13 cellular contexts compared by ENCODE assay signal in the genomic region with DNA sequence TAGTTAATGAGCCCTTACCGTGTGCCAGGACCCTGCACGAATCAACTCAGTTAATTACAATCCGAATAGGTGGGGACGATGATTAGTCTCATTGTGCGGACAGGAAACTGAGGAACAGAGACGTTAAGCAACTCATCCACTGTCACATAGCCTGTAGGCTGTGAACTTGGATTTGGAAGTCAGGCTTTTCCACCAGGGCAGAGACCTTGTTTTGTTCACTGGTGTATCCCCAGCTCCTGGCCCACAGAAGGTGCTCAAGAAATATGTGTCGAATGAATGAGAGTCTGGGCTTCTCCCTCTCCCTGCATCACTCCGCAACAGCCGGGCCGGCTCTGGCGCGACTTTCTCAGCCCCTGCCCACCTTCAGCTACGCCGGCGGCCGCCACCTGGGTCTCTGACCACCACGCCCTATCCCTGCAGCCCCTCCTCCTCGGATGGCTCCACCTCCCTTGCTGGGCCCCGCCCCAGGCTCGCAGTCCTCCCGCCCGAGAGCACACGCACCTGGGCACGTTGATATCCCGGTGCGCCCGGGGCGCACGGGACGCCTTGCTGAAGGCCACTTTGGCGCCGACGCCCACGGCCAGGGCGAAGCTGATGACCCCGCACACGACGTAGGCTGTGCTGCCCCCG. TPM values are rescaled to one million over a fixed set of nuclear protein-coding genes. Genes with fewer than 3 reads are reported as not detected.
DNase-seq lines count a peak whose midpoint lies in the region; ATAC-seq and TF ChIP-seq lines count a peak whose summit lies in the region.
"Had no signal": no experiment of that assay in that cellular context is flagged by ENCODE, and none has a peak within 500 bp of the region (broad histone marks: within the 10 kb centered on the region; RNA-seq: fewer than 3 reads in every experiment).

No MANE protein-coding gene starts in this region.

- no peak overlapping the region for H3K27ac Mint-ChIP-seq in CD8-positive, alpha-beta T cell
- no peak overlapping the region for H3K27ac Mint-ChIP-seq in T-cell

- ATAC-seq in CD8-positive, alpha-beta T cell = no peak
- peak in 3 of 4 experiments; percentile 13 to 31 (median 21) for ATAC-seq in T-cell (replicated peaks in 1 of 4)
- no peak for ATAC-seq in HG03469 (IDR thresholded peaks at IDR 0.05; ENCODE audit: unreplicated experiment)
- ATAC-seq: left cardiac atrium, psoas muscle had no signal

- H3K4me1 ChIP-seq in CD8-positive, alpha-beta T cell (ENCODE audit: insufficient read depth, low read length) = peaks cover 15% of the 10 kb centered on the region
- H3K4me1 ChIP-seq in ascending aorta = no peaks in the 10 kb centered on the region
- H3K4me1 ChIP-seq: psoas muscle had no signal

- no peak overlapping the region for H3K4me3 ChIP-seq in CD8-positive, alpha-beta T cell (ENCODE audit: low read depth, low read length)
- no peak overlapping the region for H3K4me3 ChIP-seq in ascending aorta
- H3K4me3 ChIP-seq: psoas muscle had no signal

- peaks cover 42% of the 10 kb centered on the region for H3K27me3 ChIP-seq in CD8-positive, alpha-beta T cell (ENCODE audit: insufficient read depth, low read length)
- H3K27me3 ChIP-seq in ascending aorta = peaks cover 19% of the 10 kb centered on the region

- CTCF ChIA-PET in CD8-positive, alpha-beta T cell (lab: Charles Lee) = no interaction called here
- CTCF ChIA-PET in T-cell (lab: Charles Lee) = interaction anchor here in 1 of 2 donors (0.6 kb wide), 1 partner anchor 19 kb away, joined by 4 read pairs; no protein-coding TSS in a partner anchor

- peak overlapping the region; percentile 53 for H3K4me3 Mint-ChIP-seq in CD8-positive, alpha-beta T cell
- H3K4me3 Mint-ChIP-seq in T-cell = peak overlapping the region in 2 of 3 donors; percentile 21 to 72

- H3K36me3 ChIP-seq in CD8-positive, alpha-beta T cell (ENCODE audit: insufficient read depth, low read length) = no peaks in the 10 kb centered on the region
- no peaks in the 10 kb centered on the region for H3K36me3 ChIP-seq in ascending aorta

- DNase-seq in CD8-positive, alpha-beta T cell = no peak
- DNase-seq in GM20000 (ENCODE audit: low spot score) = peak; percentile 65
- DNase-seq in T-cell = no peak
- peak; percentile 84 for DNase-seq in iPS-NIHi7 (ENCODE audit: extremely low spot score)
- no peak for DNase-seq in ascending aorta (ENCODE audit: low spot score in 2 of 2)
- no peak for DNase-seq in C1 segment of cervical spinal cord (lab: John Stamatoyannopoulos, UW)
- no peak for DNase-seq in GF-D8 (lab: John Stamatoyannopoulos, UW)
- DNase-seq: left cardiac atrium, NCI-H2107, psoas muscle had no signal

- H3K9me3 Mint-ChIP-seq in CD8-positive, alpha-beta T cell = no peaks in the 10 kb centered on the region
- H3K9me3 Mint-ChIP-seq in T-cell = no peaks in the 10 kb centered on the region

- POLR2A ChIA-PET in CD8-positive, alpha-beta T cell (lab: Charles Lee) = no interaction called here
- POLR2A ChIA-PET in T-cell (lab: Charles Lee) = no interaction called here

- intact Hi-C loops in CD8-positive, alpha-beta T cell (cut with DNase I, micrococcal nuclease) = no loop called here
- intact Hi-C loops in ascending aorta (cut with DNase I) = no loop called here

- TF ChIP-seq CTCF in CD8-positive, alpha-beta T cell (IDR thresholded peaks at IDR 0.05) = no peak
- TF ChIP-seq CTCF in GM20000 (IDR thresholded peaks at IDR 0.05; ENCODE audit: extremely low read depth, missing control alignments) (no peak), ascending aorta (IDR thresholded peaks at IDR 0.05) (no peak)

- H3K9me3 ChIP-seq in CD8-positive, alpha-beta T cell (ENCODE audit: low read length) = no peaks in the 10 kb centered on the region
- H3K9me3 ChIP-seq in ascending aorta = no peaks in the 10 kb centered on the region
- H3K9me3 ChIP-seq: psoas muscle had no signal

- H3K36me3 Mint-ChIP-seq in CD8-positive, alpha-beta T cell = no peaks in the 10 kb centered on the region
- H3K36me3 Mint-ChIP-seq in T-cell = no peaks in the 10 kb centered on the region

- peaks cover 25% of the 10 kb centered on the region for H3K4me1 Mint-ChIP-seq in CD8-positive, alpha-beta T cell (ENCODE audit: low read depth)
- H3K4me1 Mint-ChIP-seq in T-cell = peaks cover 19 to 32% (median 31%) of the 10 kb centered on the region in 3 donors

- peaks cover 64% of the 10 kb centered on the region for H3K27me3 Mint-ChIP-seq in CD8-positive, alpha-beta T cell (ENCODE audit: low read depth)
- peaks cover 59 to 76% of the 10 kb centered on the region in 2 donors for H3K27me3 Mint-ChIP-seq in T-cell

- H3K27ac ChIP-seq in CD8-positive, alpha-beta T cell (ENCODE audit: low read depth, low read length) = no peak overlapping the region
- no peak overlapping the region for H3K27ac ChIP-seq in ascending aorta
- H3K27ac ChIP-seq: psoas muscle had no signal

RNA-seq across cellular contexts. Expression of a gene that starts 1.3 kb away (rescaled TPM):
- total RNA-seq in CD8-positive, alpha-beta T cell = not detected
- not detected for total RNA-seq in T-cell
- total RNA-seq in ascending aorta = 0.85 TPM
- total RNA-seq: left cardiac atrium; psoas muscle; T-helper 1 cell treated with Interleukin-12 subunit alpha and Interleukin-12 subunit beta and Interleukin-4 antibody, amounts not matched to agents 30 ng/mL and 1 ng/mL, for 36 hours had no signal

RNA-seq across cellular contexts. Expression of a gene that starts 19.6 kb away (rescaled TPM):
- 1 to 10 TPM; 1.5 to 2.1 TPM for total RNA-seq in CD8-positive, alpha-beta T cell
- 10 to 100 TPM in 3 of 5 donors, 1 to 10 TPM in 2; 6.8 to 18.9 (median 14.7) TPM for total RNA-seq in T-cell
- total RNA-seq in ascending aorta = 96.7 TPM

RNA-seq across cellular contexts. Expression of a gene that starts 22.7 kb away (rescaled TPM):
- total RNA-seq in CD8-positive, alpha-beta T cell = not detected
- total RNA-seq in T-cell (not detected), ascending aorta (not detected)
- total RNA-seq: epithelial cell of proximal tubule; left cardiac atrium; psoas muscle; T-helper 1 cell treated with Interleukin-12 subunit alpha and Interleukin-12 subunit beta and Interleukin-4 antibody, amounts not matched to agents 30 ng/mL and 1 ng/mL, for 36 hours had no signal

RNA-seq across cellular contexts. Expression of a gene that starts 34.2 kb away (rescaled TPM):
- total RNA-seq in CD8-positive, alpha-beta T cell = 10 to 100 TPM; 99.4 TPM
- total RNA-seq in T-cell (10 to 100 TPM; 27.5 to 75.2 (median 35.1) TPM), ascending aorta (82.6 TPM)

RNA-seq across cellular contexts. Expression of a gene that starts 34.6 kb away (rescaled TPM):
- total RNA-seq in CD8-positive, alpha-beta T cell = 10 to 100 TPM; 27.0 to 27.8 TPM
- total RNA-seq in T-cell = 10 to 100 TPM; 14.2 to 24.1 (median 16.2) TPM
- total RNA-seq in ascending aorta = 13.2 TPM

Comparison
In these comparisons a context has a peak if more than half of its experiments do, and no peak if none do; other contexts are left out.
1. ATAC-seq: peak in T-cell (3 of 4); none in CD8-positive, alpha-beta T cell (single experiment) and HG03469 (single experiment).
2. DNase-seq: peak in GM20000 (single experiment) and iPS-NIHi7 (single experiment); none in CD8-positive, alpha-beta T cell (0 of 7), T-cell (0 of 34), ascending aorta (0 of 2), C1 segment of cervical spinal cord (0 of 14) and GF-D8 (single experiment).